ENCODE assay signal across 8 cellular contexts in genomic region chr5:56665112-56665511, GRCh38.
A peak's percentile ranks its signal among the peaks of the same experiment; 100 is the strongest.
DNase-seq lines count a peak whose midpoint lies in the region; FAIRE-seq and TF ChIP-seq lines count a peak whose summit lies in the region.
"Not testable (repeated sequence)": the region's sequence is repeated elsewhere in the genome, so short reads cannot be mapped to it uniquely, and the experiment has no call there.

No MANE protein-coding gene starts in this region.

- not testable (repeated sequence) for H3K4me3 ChIP-seq in AG10803 (ENCODE audit: low read length); cardiac fibroblast (replicated peaks in 1 of 2; ENCODE audit: low read depth in 2 of 2, low read length in 2 of 2); foreskin fibroblast (ENCODE audit: low read depth in 1 of 2, low read length in 2 of 2)

- DNase-seq in AG10803 (ENCODE audit: low read depth) (peak; percentile 25), LHCN-M2 (ENCODE audit: low read depth) (peak; percentile 5), RCC 7860 (ENCODE audit: low spot score) (peak; percentile 3), amniotic epithelial cell (ENCODE audit: low read depth) (peak; percentile 53), cardiac fibroblast (ENCODE audit: low read depth in 2 of 2) (peak; percentile 14 to 71), foreskin fibroblast (peak; percentile 18 to 56), renal cortical epithelial cell (ENCODE audit: low read depth) (peak; percentile 76)
- not testable (repeated sequence) for DNase-seq in GM18507 (ENCODE audit: extremely low spot score, insufficient read length, low read depth)

- TF ChIP-seq CTCF in AG10803 (conservative IDR thresholded peaks at IDR 0.05; ENCODE audit: low read length); cardiac fibroblast (IDR thresholded peaks at IDR 0.05; ENCODE audit: low read depth, low read length); foreskin fibroblast (IDR thresholded peaks at IDR 0.05; ENCODE audit: low read depth, low read length): not testable (repeated sequence)

- FAIRE-seq in GM18507 (lab: Jason Lieb, UNC) = peak; percentile 39
- not testable (repeated sequence) for FAIRE-seq in RCC 7860 (lab: Jason Lieb, UNC)
